Comparison of ENCODE assay signal across 9 cellular contexts in genomic region chr20:1497371-1497770, GRCh38. TPM values are rescaled to one million over a fixed set of nuclear protein-coding genes. Genes with fewer than 3 reads are reported as not detected.
"Had no signal": no experiment of that assay in that cellular context is flagged by ENCODE, and none has a peak within 500 bp of the region (broad histone marks: within the 10 kb centered on the region; RNA-seq: fewer than 3 reads in every experiment).

No MANE protein-coding gene starts in this region.

RNA-seq across cellular contexts. Expression of gene SIRPB2, which starts 6.2 kb away (rescaled TPM):
- total RNA-seq: activated CD8-positive, alpha-beta memory T cell treated with anti-CD3 and anti-CD28 coated beads for 36 hours; activated CD8-positive, alpha-beta T cell treated with anti-CD3 and anti-CD28 coated beads for 36 hours; activated naive CD8-positive, alpha-beta T cell treated with anti-CD3 and anti-CD28 coated beads for 36 hours; activated T-cell treated with anti-CD3 and anti-CD28 coated beads, Interleukin-2, amount 50 U/mL, for 72 hours; activated T-helper 17 cell treated with anti-CD3 and anti-CD28 coated beads, Interleukin-2, amount 50 U/mL, for 72 hours; cardiac muscle cell; chondrocyte; LHCN-M2; SK-MEL-5 had no signal
- polyA plus RNA-seq: cardiac muscle cell had no signal
